In the genomic region with DNA sequence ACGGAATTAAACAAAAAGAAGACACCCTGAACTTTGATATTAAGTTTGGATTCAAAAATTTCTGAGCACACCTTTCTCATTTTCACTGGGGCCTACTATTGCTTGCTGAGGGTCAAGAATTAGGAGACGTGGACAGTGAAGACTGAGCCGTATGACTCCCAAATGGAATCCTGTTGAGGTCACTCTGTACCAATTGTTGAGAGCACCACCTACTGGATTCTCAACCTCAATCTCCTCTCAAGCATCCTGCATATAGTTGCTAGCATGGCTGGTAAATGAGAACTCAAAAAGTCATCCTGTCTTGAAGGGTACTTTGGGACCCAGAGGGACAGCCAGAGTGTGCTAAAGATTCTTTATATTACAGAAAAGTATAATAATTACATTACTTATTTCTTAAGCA, we compare ENCODE assay signal across 9 cellular contexts. TPM values are rescaled to one million over a fixed set of nuclear protein-coding genes. Genes with fewer than 3 reads are reported as not detected.
DNase-seq lines count a peak whose midpoint lies in the region; ATAC-seq, FAIRE-seq and TF ChIP-seq lines count a peak whose summit lies in the region.
"Had no signal": no experiment of that assay in that cellular context is flagged by ENCODE, and none has a peak within 500 bp of the region (broad histone marks: within the 10 kb centered on the region; RNA-seq: fewer than 3 reads in every experiment).

No MANE protein-coding gene starts in this region.

- H3K4me1 Mint-ChIP-seq in mesothelial cell of epicardium: peaks cover 2% of the 10 kb centered on the region

- FAIRE-seq in TTC549 (lab: Jason Lieb, UNC): peak; percentile 94

- no peak for ATAC-seq in HG02885 (IDR thresholded peaks at IDR 0.05; ENCODE audit: poor library complexity, unreplicated experiment)

- peak; percentile 27 for DNase-seq in 8988T
- no peak for DNase-seq in GM20000 (ENCODE audit: low spot score)
- DNase-seq in hepatic stellate cell (ENCODE audit: low spot score): peak; percentile 34
- no peak for DNase-seq in retina
- no peak for DNase-seq in activated CD4-positive, alpha-beta T cell treated with anti-CD3 and anti-CD28 coated beads, Interleukin-2, amount 50 U/mL, for 4 hours
- DNase-seq in mesothelial cell of epicardium (ENCODE audit: low spot score in 2 of 2, unreplicated experiment in 2 of 2): no peak
- DNase-seq: NCI-H510A treated with DMSO at 0.1 percent for 48 hours had no signal

- H3K36me3 Mint-ChIP-seq in mesothelial cell of epicardium: peaks cover 12% of the 10 kb centered on the region

- H3K27me3 Mint-ChIP-seq in mesothelial cell of epicardium (ENCODE audit: low read depth): no peaks in the 10 kb centered on the region

- H3K27ac Mint-ChIP-seq in mesothelial cell of epicardium: no peak overlapping the region

- H3K4me3 Mint-ChIP-seq in mesothelial cell of epicardium: no peak overlapping the region

- H3K9me3 Mint-ChIP-seq in mesothelial cell of epicardium: peaks cover 32% of the 10 kb centered on the region

- TF ChIP-seq CTCF in GM20000 (IDR thresholded peaks at IDR 0.05; ENCODE audit: extremely low read depth, missing control alignments): peak; percentile 24
- no peak for TF ChIP-seq CTCF in mesothelial cell of epicardium (IDR thresholded peaks at IDR 0.05; ENCODE audit: unreplicated experiment)

RNA-seq across cellular contexts. Expression of a gene that starts 20.2 kb away (rescaled TPM):
- 60.4 to 62.5 TPM (median 61.6 TPM) in 3 replicates for total RNA-seq in mesothelial cell of epicardium

Comparison
In these comparisons a context has a peak if more than half of its experiments do, and no peak if none do; other contexts are left out.
1. DNase-seq: peak in 8988T (single experiment) and hepatic stellate cell (single experiment); none in GM20000 (single experiment), retina (single experiment), activated CD4-positive, alpha-beta T cell treated with anti-CD3 and anti-CD28 coated beads, Interleukin-2, amount 50 U/mL, for 4 hours (0 of 2) and mesothelial cell of epicardium (0 of 2).